Comparison of ENCODE assay signal across 1 cellular context in the genomic region with DNA sequence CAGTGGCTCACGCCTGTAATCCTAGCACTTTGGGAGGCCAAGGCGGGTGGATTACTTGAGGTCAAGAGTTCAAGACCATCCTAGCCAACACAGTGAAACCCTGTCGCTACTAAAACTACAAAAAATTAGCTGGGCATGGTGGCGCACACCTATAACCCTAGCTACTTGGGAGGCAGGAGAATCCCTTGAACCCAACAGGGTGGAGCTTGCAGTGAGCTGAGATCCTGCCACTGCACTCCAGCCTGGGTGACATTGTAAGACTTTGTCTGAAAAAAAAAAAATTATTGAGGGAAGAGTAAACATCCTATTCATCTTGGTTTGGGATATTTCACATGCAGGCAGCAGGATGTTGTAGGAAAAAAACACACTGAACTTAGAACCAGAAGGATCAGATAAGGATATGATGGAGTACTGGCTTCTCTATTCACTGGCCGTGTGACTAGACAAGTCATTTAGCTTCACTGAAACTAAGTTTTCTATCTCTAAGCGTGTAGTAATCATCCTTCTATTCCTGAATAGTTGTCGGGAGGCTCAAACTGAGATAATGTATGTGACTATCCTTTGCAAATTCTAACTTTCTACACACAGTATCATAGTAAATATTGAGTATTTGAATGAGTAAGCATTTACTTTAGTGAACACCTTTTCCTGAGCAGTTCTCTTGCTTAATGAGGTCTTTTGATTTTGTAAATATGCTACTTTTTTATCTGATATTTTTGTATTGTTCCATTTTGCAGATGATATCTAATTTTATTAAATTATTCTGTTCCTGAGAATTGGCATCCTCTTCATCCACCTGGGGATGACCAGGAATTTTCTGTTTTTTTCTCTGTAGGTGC.
TF ChIP-seq lines count a peak whose summit lies in the region.

No MANE protein-coding gene starts in this region.

TF ChIP-seq in HepG2, 621 proteins besides CTCF, POLR2A, EP300 and RAD21 (continued from another document):
- no peak for TF ChIP-seq ZFY (CRISPR knock-in tag; IDR thresholded peaks at IDR 0.05)
- TF ChIP-seq NFKBIZ (CRISPR knock-in tag; IDR thresholded peaks at IDR 0.05) = no peak
- TF ChIP-seq ZC3H13 (CRISPR knock-in tag; IDR thresholded peaks at IDR 0.05) = no peak
- TF ChIP-seq POGZ (CRISPR knock-in tag; IDR thresholded peaks at IDR 0.05) = 0 out of 2 replicates have a peak, but pooled peaks have one; percentile 30
- no peak for TF ChIP-seq GABPA (IDR thresholded peaks at IDR 0.05; ENCODE audit: low read depth, low read length)
- peak; percentile 34; the same call in 1 of the 2 replicates for TF ChIP-seq GABPA (CRISPR knock-in tag; IDR thresholded peaks at IDR 0.05; ENCODE audit: low read depth)
- TF ChIP-seq, protein P1, sequence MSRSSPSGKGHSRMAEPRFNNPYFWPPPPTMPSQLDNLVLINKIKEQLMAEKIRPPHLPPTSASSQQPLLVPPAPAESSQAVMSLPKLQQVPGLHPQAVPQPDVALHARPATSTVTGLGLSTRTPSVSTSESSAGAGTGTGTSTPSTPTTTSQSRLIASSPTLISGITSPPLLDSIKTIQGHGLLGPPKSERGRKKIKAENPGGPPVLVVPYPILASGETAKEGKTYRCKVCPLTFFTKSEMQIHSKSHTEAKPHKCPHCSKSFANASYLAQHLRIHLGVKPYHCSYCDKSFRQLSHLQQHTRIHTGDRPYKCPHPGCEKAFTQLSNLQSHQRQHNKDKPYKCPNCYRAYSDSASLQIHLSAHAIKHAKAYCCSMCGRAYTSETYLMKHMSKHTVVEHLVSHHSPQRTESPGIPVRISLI (CRISPR knock-in tag; IDR thresholded peaks at IDR 0.05; ENCODE audit: borderline replicate concordance) = peak; percentile 97
- no peak for TF ChIP-seq ZNF446 (CRISPR knock-in tag; IDR thresholded peaks at IDR 0.05)
- TF ChIP-seq, protein P2, sequence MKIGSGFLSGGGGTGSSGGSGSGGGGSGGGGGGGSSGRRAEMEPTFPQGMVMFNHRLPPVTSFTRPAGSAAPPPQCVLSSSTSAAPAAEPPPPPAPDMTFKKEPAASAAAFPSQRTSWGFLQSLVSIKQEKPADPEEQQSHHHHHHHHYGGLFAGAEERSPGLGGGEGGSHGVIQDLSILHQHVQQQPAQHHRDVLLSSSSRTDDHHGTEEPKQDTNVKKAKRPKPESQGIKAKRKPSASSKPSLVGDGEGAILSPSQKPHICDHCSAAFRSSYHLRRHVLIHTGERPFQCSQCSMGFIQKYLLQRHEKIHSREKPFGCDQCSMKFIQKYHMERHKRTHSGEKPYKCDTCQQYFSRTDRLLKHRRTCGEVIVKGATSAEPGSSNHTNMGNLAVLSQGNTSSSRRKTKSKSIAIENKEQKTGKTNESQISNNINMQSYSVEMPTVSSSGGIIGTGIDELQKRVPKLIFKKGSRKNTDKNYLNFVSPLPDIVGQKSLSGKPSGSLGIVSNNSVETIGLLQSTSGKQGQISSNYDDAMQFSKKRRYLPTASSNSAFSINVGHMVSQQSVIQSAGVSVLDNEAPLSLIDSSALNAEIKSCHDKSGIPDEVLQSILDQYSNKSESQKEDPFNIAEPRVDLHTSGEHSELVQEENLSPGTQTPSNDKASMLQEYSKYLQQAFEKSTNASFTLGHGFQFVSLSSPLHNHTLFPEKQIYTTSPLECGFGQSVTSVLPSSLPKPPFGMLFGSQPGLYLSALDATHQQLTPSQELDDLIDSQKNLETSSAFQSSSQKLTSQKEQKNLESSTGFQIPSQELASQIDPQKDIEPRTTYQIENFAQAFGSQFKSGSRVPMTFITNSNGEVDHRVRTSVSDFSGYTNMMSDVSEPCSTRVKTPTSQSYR (CRISPR knock-in tag; IDR thresholded peaks at IDR 0.05; ENCODE audit: borderline replicate concordance) = no peak
- no peak for TF ChIP-seq ZBTB1 (CRISPR knock-in tag; IDR thresholded peaks at IDR 0.05; ENCODE audit: borderline replicate concordance)
- TF ChIP-seq HNF4A (CRISPR knock-in tag; IDR thresholded peaks at IDR 0.05) = peak; percentile 68
- 0 out of 2 replicates have a peak, but pooled peaks have one; percentile 18 for TF ChIP-seq BCL6 (CRISPR knock-in tag; IDR thresholded peaks at IDR 0.05)
- no peak for TF ChIP-seq ZNF766 (CRISPR knock-in tag; IDR thresholded peaks at IDR 0.05; ENCODE audit: borderline replicate concordance)
- TF ChIP-seq MED1 (CRISPR knock-in tag; IDR thresholded peaks at IDR 0.05) = peak; percentile 63
- TF ChIP-seq, protein P3, sequence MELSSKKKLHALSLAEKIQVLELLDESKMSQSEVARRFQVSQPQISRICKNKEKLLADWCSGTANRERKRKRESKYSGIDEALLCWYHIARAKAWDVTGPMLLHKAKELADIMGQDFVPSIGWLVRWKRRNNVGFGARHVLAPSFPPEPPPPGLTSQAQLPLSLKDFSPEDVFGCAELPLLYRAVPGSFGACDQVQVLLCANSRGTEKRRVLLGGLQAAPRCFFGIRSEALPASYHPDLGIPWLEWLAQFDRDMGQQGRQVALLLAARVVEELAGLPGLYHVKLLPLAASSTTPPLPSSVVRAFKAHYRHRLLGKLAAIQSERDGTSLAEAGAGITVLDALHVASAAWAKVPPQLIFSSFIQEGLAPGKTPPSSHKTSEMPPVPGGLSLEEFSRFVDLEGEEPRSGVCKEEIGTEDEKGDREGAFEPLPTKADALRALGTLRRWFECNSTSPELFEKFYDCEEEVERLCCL (CRISPR knock-in tag; IDR thresholded peaks at IDR 0.05; ENCODE audit: borderline replicate concordance) = no peak
- TF ChIP-seq, protein P4, sequence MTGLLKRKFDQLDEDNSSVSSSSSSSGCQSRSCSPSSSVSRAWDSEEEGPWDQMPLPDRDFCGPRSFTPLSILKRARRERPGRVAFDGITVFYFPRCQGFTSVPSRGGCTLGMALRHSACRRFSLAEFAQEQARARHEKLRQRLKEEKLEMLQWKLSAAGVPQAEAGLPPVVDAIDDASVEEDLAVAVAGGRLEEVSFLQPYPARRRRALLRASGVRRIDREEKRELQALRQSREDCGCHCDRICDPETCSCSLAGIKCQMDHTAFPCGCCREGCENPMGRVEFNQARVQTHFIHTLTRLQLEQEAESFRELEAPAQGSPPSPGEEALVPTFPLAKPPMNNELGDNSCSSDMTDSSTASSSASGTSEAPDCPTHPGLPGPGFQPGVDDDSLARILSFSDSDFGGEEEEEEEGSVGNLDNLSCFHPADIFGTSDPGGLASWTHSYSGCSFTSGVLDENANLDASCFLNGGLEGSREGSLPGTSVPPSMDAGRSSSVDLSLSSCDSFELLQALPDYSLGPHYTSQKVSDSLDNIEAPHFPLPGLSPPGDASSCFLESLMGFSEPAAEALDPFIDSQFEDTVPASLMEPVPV (CRISPR knock-in tag; IDR thresholded peaks at IDR 0.05) = no peak
- TF ChIP-seq ZFX (CRISPR knock-in tag; IDR thresholded peaks at IDR 0.05; ENCODE audit: low read depth) = no peak
- no peak for TF ChIP-seq SRY (CRISPR knock-in tag; IDR thresholded peaks at IDR 0.05)
- TF ChIP-seq NCOA2 (CRISPR knock-in tag; IDR thresholded peaks at IDR 0.05) = peak; percentile 23; the same call in 1 of the 2 replicates
- peak; percentile 69 for TF ChIP-seq GATAD2A (CRISPR knock-in tag; IDR thresholded peaks at IDR 0.05)
- TF ChIP-seq SAP130 (CRISPR knock-in tag; IDR thresholded peaks at IDR 0.05; ENCODE audit: low read depth) = peak; percentile 64
- TF ChIP-seq ZZZ3 (CRISPR knock-in tag; IDR thresholded peaks at IDR 0.05; ENCODE audit: borderline replicate concordance) = no peak
- TF ChIP-seq, protein P5, sequence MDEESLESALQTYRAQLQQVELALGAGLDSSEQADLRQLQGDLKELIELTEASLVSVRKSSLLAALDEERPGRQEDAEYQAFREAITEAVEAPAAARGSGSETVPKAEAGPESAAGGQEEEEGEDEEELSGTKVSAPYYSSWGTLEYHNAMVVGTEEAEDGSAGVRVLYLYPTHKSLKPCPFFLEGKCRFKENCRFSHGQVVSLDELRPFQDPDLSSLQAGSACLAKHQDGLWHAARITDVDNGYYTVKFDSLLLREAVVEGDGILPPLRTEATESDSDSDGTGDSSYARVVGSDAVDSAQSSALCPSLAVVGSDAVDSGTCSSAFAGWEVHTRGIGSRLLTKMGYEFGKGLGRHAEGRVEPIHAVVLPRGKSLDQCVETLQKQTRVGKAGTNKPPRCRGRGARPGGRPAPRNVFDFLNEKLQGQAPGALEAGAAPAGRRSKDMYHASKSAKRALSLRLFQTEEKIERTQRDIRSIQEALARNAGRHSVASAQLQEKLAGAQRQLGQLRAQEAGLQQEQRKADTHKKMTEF (CRISPR knock-in tag; IDR thresholded peaks at IDR 0.05) = peak; percentile 65; the same call in 1 of the 2 replicates
- TF ChIP-seq ZMYM3 (CRISPR knock-in tag; IDR thresholded peaks at IDR 0.05) = peak; percentile 84
- TF ChIP-seq SOX5 (CRISPR knock-in tag; IDR thresholded peaks at IDR 0.05; ENCODE audit: borderline replicate concordance) = peak; percentile 53; the same call in 1 of the 2 replicates
- TF ChIP-seq, protein P6, sequence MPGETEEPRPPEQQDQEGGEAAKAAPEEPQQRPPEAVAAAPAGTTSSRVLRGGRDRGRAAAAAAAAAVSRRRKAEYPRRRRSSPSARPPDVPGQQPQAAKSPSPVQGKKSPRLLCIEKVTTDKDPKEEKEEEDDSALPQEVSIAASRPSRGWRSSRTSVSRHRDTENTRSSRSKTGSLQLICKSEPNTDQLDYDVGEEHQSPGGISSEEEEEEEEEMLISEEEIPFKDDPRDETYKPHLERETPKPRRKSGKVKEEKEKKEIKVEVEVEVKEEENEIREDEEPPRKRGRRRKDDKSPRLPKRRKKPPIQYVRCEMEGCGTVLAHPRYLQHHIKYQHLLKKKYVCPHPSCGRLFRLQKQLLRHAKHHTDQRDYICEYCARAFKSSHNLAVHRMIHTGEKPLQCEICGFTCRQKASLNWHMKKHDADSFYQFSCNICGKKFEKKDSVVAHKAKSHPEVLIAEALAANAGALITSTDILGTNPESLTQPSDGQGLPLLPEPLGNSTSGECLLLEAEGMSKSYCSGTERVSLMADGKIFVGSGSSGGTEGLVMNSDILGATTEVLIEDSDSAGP (CRISPR knock-in tag; IDR thresholded peaks at IDR 0.05; ENCODE audit: borderline replicate concordance) = no peak
- no peak for TF ChIP-seq SMAD9 (CRISPR knock-in tag; IDR thresholded peaks at IDR 0.05)
- peak; percentile 36; the same call in 1 of the 2 replicates for TF ChIP-seq PHF21A (CRISPR knock-in tag; IDR thresholded peaks at IDR 0.05)
- peak; percentile 76 for TF ChIP-seq FOXA3 (CRISPR knock-in tag; IDR thresholded peaks at IDR 0.05)
- TF ChIP-seq MAFK (conservative IDR thresholded peaks at IDR 0.05 in 1 of 2, IDR thresholded peaks at IDR 0.05 in 1 of 2; ENCODE audit: low read length in 2 of 2) = peak; percentile 10 to 19; a peak in 2 of 4 replicates
- TF ChIP-seq, protein P7, sequence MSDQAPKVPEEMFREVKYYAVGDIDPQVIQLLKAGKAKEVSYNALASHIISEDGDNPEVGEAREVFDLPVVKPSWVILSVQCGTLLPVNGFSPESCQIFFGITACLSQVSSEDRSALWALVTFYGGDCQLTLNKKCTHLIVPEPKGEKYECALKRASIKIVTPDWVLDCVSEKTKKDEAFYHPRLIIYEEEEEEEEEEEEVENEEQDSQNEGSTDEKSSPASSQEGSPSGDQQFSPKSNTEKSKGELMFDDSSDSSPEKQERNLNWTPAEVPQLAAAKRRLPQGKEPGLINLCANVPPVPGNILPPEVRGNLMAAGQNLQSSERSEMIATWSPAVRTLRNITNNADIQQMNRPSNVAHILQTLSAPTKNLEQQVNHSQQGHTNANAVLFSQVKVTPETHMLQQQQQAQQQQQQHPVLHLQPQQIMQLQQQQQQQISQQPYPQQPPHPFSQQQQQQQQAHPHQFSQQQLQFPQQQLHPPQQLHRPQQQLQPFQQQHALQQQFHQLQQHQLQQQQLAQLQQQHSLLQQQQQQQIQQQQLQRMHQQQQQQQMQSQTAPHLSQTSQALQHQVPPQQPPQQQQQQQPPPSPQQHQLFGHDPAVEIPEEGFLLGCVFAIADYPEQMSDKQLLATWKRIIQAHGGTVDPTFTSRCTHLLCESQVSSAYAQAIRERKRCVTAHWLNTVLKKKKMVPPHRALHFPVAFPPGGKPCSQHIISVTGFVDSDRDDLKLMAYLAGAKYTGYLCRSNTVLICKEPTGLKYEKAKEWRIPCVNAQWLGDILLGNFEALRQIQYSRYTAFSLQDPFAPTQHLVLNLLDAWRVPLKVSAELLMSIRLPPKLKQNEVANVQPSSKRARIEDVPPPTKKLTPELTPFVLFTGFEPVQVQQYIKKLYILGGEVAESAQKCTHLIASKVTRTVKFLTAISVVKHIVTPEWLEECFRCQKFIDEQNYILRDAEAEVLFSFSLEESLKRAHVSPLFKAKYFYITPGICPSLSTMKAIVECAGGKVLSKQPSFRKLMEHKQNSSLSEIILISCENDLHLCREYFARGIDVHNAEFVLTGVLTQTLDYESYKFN (CRISPR knock-in tag; conservative IDR thresholded peaks at IDR 0.05) = peak; percentile 63
- TF ChIP-seq ZNF17 (CRISPR knock-in tag; IDR thresholded peaks at IDR 0.05) = no peak
